ENCODE assay signal across 8 cellular contexts in genomic region chr1:98749152-98749756, GRCh38.
DNase-seq lines count a peak whose midpoint lies in the region; ATAC-seq and TF ChIP-seq lines count a peak whose summit lies in the region.

No MANE protein-coding gene starts in this region.

- TF ChIP-seq CTCF in GM13976 (IDR thresholded peaks at IDR 0.05; ENCODE audit: borderline replicate concordance, control extremely low read depth, extremely low read depth, insufficient read depth, missing control alignments) = peak; percentile 26
- TF ChIP-seq CTCF in ovary (IDR thresholded peaks at IDR 0.05) = no peak

- H3K4me1 ChIP-seq in ovary (ENCODE audit: insufficient read depth) = no peaks in the 10 kb centered on the region

- H3K27ac ChIP-seq in ovary = no peak overlapping the region

- in situ Hi-C loops in GM13976 (cut with MboI; ENCODE audit: low sequenced_read_pairs, unreplicated experiment) = no loop called here

- no peak overlapping the region for H3K4me3 ChIP-seq in ovary

- no peaks in the 10 kb centered on the region for H3K27me3 ChIP-seq in ovary

- H3K36me3 ChIP-seq in ovary = no peaks in the 10 kb centered on the region

- DNase-seq in AG08395 (ENCODE audit: low spot score) (peak; percentile 12), GM13976 (ENCODE audit: low spot score) (no peak), NCI-H82 (lab: John Stamatoyannopoulos, UW) (peak; percentile 88), fibroblast of peridontal ligament (ENCODE audit: extremely low read depth) (peak; percentile 40), UCSD-AML1 (lab: John Stamatoyannopoulos, UW; ENCODE audit: unreplicated experiment) (no peak), ovary (no peak), OCI-M2 (lab: John Stamatoyannopoulos, UW; ENCODE audit: unreplicated experiment) (no peak)
- no peak for DNase-seq in stimulated activated naive CD8-positive, alpha-beta T cell treated with anti-CD3 and anti-CD28 coated beads, Interleukin-15, Interleukin-2, amounts not matched to agents 100 U/mL and 50 U/mL, for 24 hours

- no peak for TF ChIP-seq POLR2A in ovary (IDR thresholded peaks at IDR 0.05)

- no peak for TF ChIP-seq EP300 in ovary (IDR thresholded peaks at IDR 0.05)

- intact Hi-C loops in ovary (cut with DNase I) = no loop called here

- no peak for ATAC-seq in stimulated activated naive CD8-positive, alpha-beta T cell treated with anti-CD3 and anti-CD28 coated beads, Interleukin-15, Interleukin-2, amounts not matched to agents 100 U/mL and 50 U/mL, for 24 hours

- 39 to 50% (median 47%) methylated on average over 2 of the region's 2 CpGs for WGBS in ovary, 3 donors

- H3K9me3 ChIP-seq in ovary = no peaks in the 10 kb centered on the region

Comparison
In these comparisons a context has a peak if more than half of its experiments do, and no peak if none do; other contexts are left out.
1. DNase-seq: peak in AG08395 (single experiment), NCI-H82 (single experiment) and fibroblast of peridontal ligament (single experiment); none in GM13976 (single experiment), UCSD-AML1 (single experiment), ovary (0 of 5), OCI-M2 (single experiment) and stimulated activated naive CD8-positive, alpha-beta T cell treated with anti-CD3 and anti-CD28 coated beads, Interleukin-15, Interleukin-2, amounts not matched to agents 100 U/mL and 50 U/mL, for 24 hours (single experiment).